In genomic region chr4:127978930-127979329, GRCh38 we compare ENCODE assay signal across 1 cellular context.
TF ChIP-seq lines count a peak whose summit lies in the region.

No MANE protein-coding gene starts in this region.

TF ChIP-seq in K562, 482 proteins besides CTCF, POLR2A, EP300 and RAD21:
- no peak for TF ChIP-seq NUFIP1 (IDR thresholded peaks at IDR 0.05; ENCODE audit: partially characterized antibody)
- no peak for TF ChIP-seq GATAD2A (IDR thresholded peaks at IDR 0.05)
- no peak for TF ChIP-seq ELK3 (CRISPR knock-in tag; IDR thresholded peaks at IDR 0.05)
- no peak for TF ChIP-seq NELFE (IDR thresholded peaks at IDR 0.05; ENCODE audit: insufficient read depth, insufficient read length)
- TF ChIP-seq ZNF507 (tag; conservative IDR thresholded peaks at IDR 0.05) = peak; percentile 98
- no peak for TF ChIP-seq CHCHD3 (CRISPR knock-in tag; IDR thresholded peaks at IDR 0.05)
